8 cellular contexts compared by ENCODE assay signal in the genomic region with DNA sequence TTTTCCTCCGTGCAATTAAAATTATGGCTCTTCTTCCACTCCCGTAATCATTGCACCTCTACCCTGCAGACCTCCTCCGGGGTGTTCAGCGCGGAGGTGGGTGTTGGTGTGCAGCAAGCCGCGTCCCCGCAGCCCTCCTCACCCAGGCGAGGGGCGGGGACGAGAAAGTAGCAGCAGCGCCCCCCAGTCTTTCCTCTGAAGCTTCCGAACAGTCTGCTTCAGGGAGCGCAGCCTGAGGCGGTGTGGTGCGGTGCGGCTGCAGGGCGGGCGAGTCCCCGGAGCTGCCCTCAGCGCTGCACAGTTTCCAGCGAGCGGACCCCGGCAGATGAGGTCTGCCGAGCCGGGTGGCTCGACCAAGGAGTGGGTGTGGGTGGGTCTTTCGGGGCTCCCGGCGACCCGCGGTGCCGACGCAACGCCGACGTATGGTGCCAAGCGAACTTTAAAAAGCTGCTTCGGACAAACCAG. TPM values are rescaled to one million over a fixed set of nuclear protein-coding genes. Genes with fewer than 3 reads are reported as not detected.
DNase-seq lines count a peak whose midpoint lies in the region; ATAC-seq and TF ChIP-seq lines count a peak whose summit lies in the region.

A gene with protein sequence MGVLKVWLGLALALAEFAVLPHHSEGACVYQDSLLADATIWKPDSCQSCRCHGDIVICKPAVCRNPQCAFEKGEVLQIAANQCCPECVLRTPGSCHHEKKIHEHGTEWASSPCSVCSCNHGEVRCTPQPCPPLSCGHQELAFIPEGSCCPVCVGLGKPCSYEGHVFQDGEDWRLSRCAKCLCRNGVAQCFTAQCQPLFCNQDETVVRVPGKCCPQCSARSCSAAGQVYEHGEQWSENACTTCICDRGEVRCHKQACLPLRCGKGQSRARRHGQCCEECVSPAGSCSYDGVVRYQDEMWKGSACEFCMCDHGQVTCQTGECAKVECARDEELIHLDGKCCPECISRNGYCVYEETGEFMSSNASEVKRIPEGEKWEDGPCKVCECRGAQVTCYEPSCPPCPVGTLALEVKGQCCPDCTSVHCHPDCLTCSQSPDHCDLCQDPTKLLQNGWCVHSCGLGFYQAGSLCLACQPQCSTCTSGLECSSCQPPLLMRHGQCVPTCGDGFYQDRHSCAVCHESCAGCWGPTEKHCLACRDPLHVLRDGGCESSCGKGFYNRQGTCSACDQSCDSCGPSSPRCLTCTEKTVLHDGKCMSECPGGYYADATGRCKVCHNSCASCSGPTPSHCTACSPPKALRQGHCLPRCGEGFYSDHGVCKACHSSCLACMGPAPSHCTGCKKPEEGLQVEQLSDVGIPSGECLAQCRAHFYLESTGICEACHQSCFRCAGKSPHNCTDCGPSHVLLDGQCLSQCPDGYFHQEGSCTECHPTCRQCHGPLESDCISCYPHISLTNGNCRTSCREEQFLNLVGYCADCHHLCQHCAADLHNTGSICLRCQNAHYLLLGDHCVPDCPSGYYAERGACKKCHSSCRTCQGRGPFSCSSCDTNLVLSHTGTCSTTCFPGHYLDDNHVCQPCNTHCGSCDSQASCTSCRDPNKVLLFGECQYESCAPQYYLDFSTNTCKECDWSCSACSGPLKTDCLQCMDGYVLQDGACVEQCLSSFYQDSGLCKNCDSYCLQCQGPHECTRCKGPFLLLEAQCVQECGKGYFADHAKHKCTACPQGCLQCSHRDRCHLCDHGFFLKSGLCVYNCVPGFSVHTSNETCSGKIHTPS (N-terminal part only) (plus strand): TSS at position 189 of the 465 bp plus-strand sequence. CDS start 687 bp downstream, outside the sequence.

- H3K27me3 Mint-ChIP-seq in WTC11 (ENCODE audit: low read depth) (no peaks in the 10 kb centered on the region; the same call in 1 of the 2 replicates), natural killer cell (ENCODE audit: low read depth in 2 of 2) (peaks cover 45 to 55% of the 10 kb centered on the region in 2 donors)

- POLR2A ChIA-PET in WTC11 (lab: Charles Lee) = interaction anchor here (0.5 to 1.6 kb wide), 8 partner anchors 17 to 718 kb away, joined by 3 to 10 read pairs (median 6); a partner anchor contains a TSS

- H3K4me3 Mint-ChIP-seq in WTC11 = peak within 1 kb of the TSS; percentile 93
- H3K4me3 Mint-ChIP-seq in natural killer cell = peak within 1 kb of the TSS; percentile 77

- peak within 1 kb of the TSS; percentile 100 for H3K27ac Mint-ChIP-seq in WTC11
- peak within 1 kb of the TSS in 1 of 2 donors; percentile 19 for H3K27ac Mint-ChIP-seq in natural killer cell

- TF ChIP-seq CTCF in Loucy (conservative IDR thresholded peaks at IDR 0.05; ENCODE audit: low read length) = peak; percentile 46
- no peak for TF ChIP-seq CTCF in WTC11 (IDR thresholded peaks at IDR 0.05)
- TF ChIP-seq CTCF in fibroblast of mammary gland (conservative IDR thresholded peaks at IDR 0.05; ENCODE audit: control insufficient read depth, insufficient read depth, low read depth, low read length) = no peak
- no peak for TF ChIP-seq CTCF in natural killer cell (IDR thresholded peaks at IDR 0.05)

- H3K27me3 ChIP-seq in Loucy (ENCODE audit: insufficient read depth, low read length, poor library complexity, severe bottlenecking) = no peaks in the 10 kb centered on the region

- H3K9me3 Mint-ChIP-seq in WTC11 = no peaks in the 10 kb centered on the region
- no peaks in the 10 kb centered on the region for H3K9me3 Mint-ChIP-seq in natural killer cell

- ATAC-seq in GM19467 (IDR thresholded peaks at IDR 0.05; ENCODE audit: unreplicated experiment) (peak; percentile 28), WTC11 (peak; percentile 45), natural killer cell (peak; percentile 33 to 54 (median 36)), GM18858 (IDR thresholded peaks at IDR 0.05; ENCODE audit: unreplicated experiment) (no peak)

- H3K4me1 Mint-ChIP-seq in WTC11 = peaks cover 33% of the 10 kb centered on the region
- H3K4me1 Mint-ChIP-seq in natural killer cell = peaks cover 30 to 34% of the 10 kb centered on the region in 2 donors

- no peaks in the 10 kb centered on the region; the same call in 1 of the 2 replicates for H3F3A ChIP-seq in Loucy (ENCODE audit: low read depth)

- H2AFZ ChIP-seq in Loucy (ENCODE audit: low read length) = peak within 1 kb of the TSS; percentile 95

- no peaks in the 10 kb centered on the region for H3K9me2 ChIP-seq in Loucy (replicated peaks; ENCODE audit: low read depth, low read length)

- peak within 1 kb of the TSS; percentile 62 for H3K9ac ChIP-seq in Loucy (ENCODE audit: low read depth, low read length, poor library complexity, severe bottlenecking)

- H3K36me3 Mint-ChIP-seq in WTC11 (no peaks in the 10 kb centered on the region), natural killer cell (no peaks in the 10 kb centered on the region)

- peak; percentile 66 for DNase-seq in COLO668 (lab: John Stamatoyannopoulos, UW; ENCODE audit: unreplicated experiment)
- peak; percentile 75 for DNase-seq in WTC11 (ENCODE audit: low spot score)
- peak; percentile 27 for DNase-seq in fibroblast of mammary gland (ENCODE audit: low read depth)
- no peak for DNase-seq in natural killer cell
- no peak for DNase-seq in NOMO-1 (lab: John Stamatoyannopoulos, UW; ENCODE audit: unreplicated experiment in 2 of 2)

- peak within 1 kb of the TSS; percentile 90 for H3K4me2 ChIP-seq in Loucy (ENCODE audit: low read depth, low read length, poor library complexity, severe bottlenecking)

- no peaks in the 10 kb centered on the region for H3K36me3 ChIP-seq in Loucy (ENCODE audit: insufficient read depth, low read length)

- peaks cover 6% of the 10 kb centered on the region for H3K4me1 ChIP-seq in Loucy (ENCODE audit: insufficient read depth, low read length, poor library complexity, severe bottlenecking)

- intact Hi-C loops in natural killer cell (cut with micrococcal nuclease) = loop anchor here (5.0 kb wide), 1 partner anchor 460 kb away; no protein-coding TSS in a partner anchor

- CTCF ChIA-PET in WTC11 (lab: Charles Lee) = interaction anchor here (0.9 to 3.4 kb wide), 12 partner anchors 9 to 360 kb away, joined by 3 to 23 read pairs (median 4); no protein-coding TSS in a partner anchor

- H3K4me3 ChIP-seq in Loucy (ENCODE audit: low read length, poor library complexity, severe bottlenecking) (peak within 1 kb of the TSS; percentile 83), fibroblast of mammary gland (ENCODE audit: control insufficient read depth, low read depth, low read length) (peak within 1 kb of the TSS; percentile 75)

- H3K79me2 ChIP-seq in Loucy (ENCODE audit: insufficient read depth, low read length) = no peaks in the 10 kb centered on the region

- no peaks in the 10 kb centered on the region for H4K20me1 ChIP-seq in Loucy (ENCODE audit: insufficient read depth, low read length, poor library complexity, severe bottlenecking)

- H3K9me3 ChIP-seq in Loucy (ENCODE audit: insufficient read depth, low read depth, low read length) = no peaks in the 10 kb centered on the region

TF ChIP-seq in WTC11, 78 proteins besides CTCF, POLR2A, EP300 and RAD21 (continues in another document):
- TF ChIP-seq, protein P1, sequence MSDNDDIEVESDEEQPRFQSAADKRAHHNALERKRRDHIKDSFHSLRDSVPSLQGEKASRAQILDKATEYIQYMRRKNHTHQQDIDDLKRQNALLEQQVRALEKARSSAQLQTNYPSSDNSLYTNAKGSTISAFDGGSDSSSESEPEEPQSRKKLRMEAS (CRISPR knock-in tag; IDR thresholded peaks at IDR 0.05) = no peak
- TF ChIP-seq, protein P2, sequence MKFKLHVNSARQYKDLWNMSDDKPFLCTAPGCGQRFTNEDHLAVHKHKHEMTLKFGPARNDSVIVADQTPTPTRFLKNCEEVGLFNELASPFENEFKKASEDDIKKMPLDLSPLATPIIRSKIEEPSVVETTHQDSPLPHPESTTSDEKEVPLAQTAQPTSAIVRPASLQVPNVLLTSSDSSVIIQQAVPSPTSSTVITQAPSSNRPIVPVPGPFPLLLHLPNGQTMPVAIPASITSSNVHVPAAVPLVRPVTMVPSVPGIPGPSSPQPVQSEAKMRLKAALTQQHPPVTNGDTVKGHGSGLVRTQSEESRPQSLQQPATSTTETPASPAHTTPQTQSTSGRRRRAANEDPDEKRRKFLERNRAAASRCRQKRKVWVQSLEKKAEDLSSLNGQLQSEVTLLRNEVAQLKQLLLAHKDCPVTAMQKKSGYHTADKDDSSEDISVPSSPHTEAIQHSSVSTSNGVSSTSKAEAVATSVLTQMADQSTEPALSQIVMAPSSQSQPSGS (CRISPR knock-in tag; IDR thresholded peaks at IDR 0.05; ENCODE audit: borderline replicate concordance, low read depth) = no peak
- TF ChIP-seq, protein P3, sequence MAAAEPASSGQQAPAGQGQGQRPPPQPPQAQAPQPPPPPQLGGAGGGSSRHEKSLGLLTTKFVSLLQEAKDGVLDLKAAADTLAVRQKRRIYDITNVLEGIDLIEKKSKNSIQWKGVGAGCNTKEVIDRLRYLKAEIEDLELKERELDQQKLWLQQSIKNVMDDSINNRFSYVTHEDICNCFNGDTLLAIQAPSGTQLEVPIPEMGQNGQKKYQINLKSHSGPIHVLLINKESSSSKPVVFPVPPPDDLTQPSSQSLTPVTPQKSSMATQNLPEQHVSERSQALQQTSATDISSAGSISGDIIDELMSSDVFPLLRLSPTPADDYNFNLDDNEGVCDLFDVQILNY (CRISPR knock-in tag; IDR thresholded peaks at IDR 0.05) = peak; percentile 60; the same call in 1 of the 2 replicates
- TF ChIP-seq, protein P4, sequence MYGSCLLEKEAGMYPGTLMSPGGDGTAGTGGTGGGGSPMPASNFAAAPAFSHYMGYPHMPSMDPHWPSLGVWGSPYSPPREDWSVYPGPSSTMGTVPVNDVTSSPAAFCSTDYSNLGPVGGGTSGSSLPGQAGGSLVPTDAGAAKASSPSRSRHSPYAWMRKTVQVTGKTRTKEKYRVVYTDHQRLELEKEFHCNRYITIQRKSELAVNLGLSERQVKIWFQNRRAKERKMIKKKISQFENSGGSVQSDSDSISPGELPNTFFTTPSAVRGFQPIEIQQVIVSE (CRISPR knock-in tag; IDR thresholded peaks at IDR 0.05; ENCODE audit: borderline replicate concordance) = no peak
- no peak for TF ChIP-seq NR2C2 (CRISPR knock-in tag; IDR thresholded peaks at IDR 0.05)
- TF ChIP-seq, protein P5, sequence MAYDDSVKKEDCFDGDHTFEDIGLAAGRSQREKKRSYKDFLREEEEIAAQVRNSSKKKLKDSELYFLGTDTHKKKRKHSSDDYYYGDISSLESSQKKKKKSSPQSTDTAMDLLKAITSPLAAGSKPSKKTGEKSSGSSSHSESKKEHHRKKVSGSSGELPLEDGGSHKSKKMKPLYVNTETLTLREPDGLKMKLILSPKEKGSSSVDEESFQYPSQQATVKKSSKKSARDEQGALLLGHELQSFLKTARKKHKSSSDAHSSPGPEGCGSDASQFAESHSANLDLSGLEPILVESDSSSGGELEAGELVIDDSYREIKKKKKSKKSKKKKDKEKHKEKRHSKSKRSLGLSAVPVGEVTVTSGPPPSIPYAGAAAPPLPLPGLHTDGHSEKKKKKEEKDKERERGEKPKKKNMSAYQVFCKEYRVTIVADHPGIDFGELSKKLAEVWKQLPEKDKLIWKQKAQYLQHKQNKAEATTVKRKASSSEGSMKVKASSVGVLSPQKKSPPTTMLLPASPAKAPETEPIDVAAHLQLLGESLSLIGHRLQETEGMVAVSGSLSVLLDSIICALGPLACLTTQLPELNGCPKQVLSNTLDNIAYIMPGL (CRISPR knock-in tag; IDR thresholded peaks at IDR 0.05) = peak; percentile 95; the same call in 1 of the 2 replicates

RNA-seq across cellular contexts. Expression of the gene that starts here (rescaled TPM):
- total RNA-seq in WTC11 (2021) = 77.8 to 82.0 TPM (median 78.1 TPM) in 3 replicates
- total RNA-seq in natural killer cell = under 1 TPM in 2 of 3 donors, not detected in 1; 0.15 to 0.31 TPM

Comparison
In these comparisons a context has a peak if more than half of its experiments do, and no peak if none do; other contexts are left out.
1. RNA of the gene that starts here (total RNA-seq): 77.8 to 82.0 TPM in WTC11; 0.15 to 0.31 TPM in natural killer cell; every median in the first group is over 10 times any median in the second.
2. Peak in ATAC-seq in natural killer cell; RNA of the gene not detected or under 1 TPM.
3. DNase-seq: peak in COLO668 (single experiment), WTC11 (single experiment) and fibroblast of mammary gland (single experiment); none in natural killer cell (single experiment) and NOMO-1 (0 of 2).